Comparison of ENCODE assay signal across 23 cellular contexts in the genomic region with DNA sequence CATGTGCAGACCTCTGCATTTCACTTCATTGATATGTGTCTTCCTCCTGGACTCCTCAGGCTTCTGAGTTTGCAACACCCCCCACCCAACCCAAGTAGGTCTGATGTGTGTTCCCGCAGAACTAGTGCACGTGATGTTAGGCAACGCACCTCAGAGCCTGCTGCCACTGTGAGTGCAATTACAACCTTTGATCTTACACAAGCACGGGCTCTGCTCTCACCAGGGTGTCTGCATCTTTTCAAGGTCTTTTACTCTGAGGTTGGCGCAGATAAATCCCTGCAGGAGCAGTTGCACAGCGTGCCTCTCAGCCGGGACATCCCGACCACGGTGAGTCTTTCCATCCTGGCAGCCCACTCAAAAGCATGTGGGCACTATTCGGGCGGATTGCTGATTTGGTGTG.
"Had no signal": no experiment of that assay in that cellular context is flagged by ENCODE, and none has a peak within 500 bp of the region (broad histone marks: within the 10 kb centered on the region; RNA-seq: fewer than 3 reads in every experiment).

No MANE protein-coding gene starts in this region.

- H2AFZ ChIP-seq: neural progenitor cell had no signal

- H3K36me3 ChIP-seq: gastrocnemius medialis, neural progenitor cell, tibial nerve had no signal

- H3K9me3 Mint-ChIP-seq: activated CD4-positive, alpha-beta memory T cell treated with anti-CD3 and anti-CD28 coated beads, Interleukin-2, amount 10 ng/mL, durations not matched to agents 7 days and 5 days; activated CD4-positive, alpha-beta T cell treated with anti-CD3 and anti-CD28 coated beads, Interleukin-2, amount 10 ng/mL, durations not matched to agents 7 days and 5 days; activated naive CD8-positive, alpha-beta T cell treated with anti-CD3 and anti-CD28 coated beads, Interleukin-2, amount 50 U/mL, for 24 hours; activated T-cell treated with anti-CD3 and anti-CD28 coated beads, Interleukin-2, amount 50 U/mL, for 24 hours; central memory CD8-positive, alpha-beta T cell; neural progenitor cell had no signal

- H3K4me1 Mint-ChIP-seq: activated CD4-positive, alpha-beta memory T cell treated with anti-CD3 and anti-CD28 coated beads, Interleukin-2, amount 10 ng/mL, durations not matched to agents 7 days and 5 days; activated CD4-positive, alpha-beta T cell treated with anti-CD3 and anti-CD28 coated beads, Interleukin-2, amount 10 ng/mL, durations not matched to agents 7 days and 5 days; activated naive CD4-positive, alpha-beta T cell treated with anti-CD3 and anti-CD28 coated beads, Interleukin-2, amount 50 U/mL, for 24 hours; activated naive CD8-positive, alpha-beta T cell treated with anti-CD3 and anti-CD28 coated beads, Interleukin-2, amount 50 U/mL, for 24 hours; central memory CD8-positive, alpha-beta T cell; T-helper 17 cell had no signal

- H3K4me3 ChIP-seq: gastrocnemius medialis, neural progenitor cell, tibial nerve had no signal

- H3K27me3 ChIP-seq: gastrocnemius medialis, neural progenitor cell, tibial nerve had no signal

- DNase-seq: activated CD4-positive, alpha-beta memory T cell treated with anti-CD3 and anti-CD28 coated beads, Interleukin-2, amount 10 ng/mL, durations not matched to agents 7 days and 5 days; activated CD4-positive, alpha-beta T cell treated with anti-CD3 and anti-CD28 coated beads for 1 hour; activated CD4-positive, alpha-beta T cell treated with anti-CD3 and anti-CD28 coated beads, Interleukin-2, amount 10 ng/mL, durations not matched to agents 7 days and 5 days; activated CD8-positive, alpha-beta memory T cell treated with anti-CD3 and anti-CD28 coated beads, Interleukin-2, amount 50 U/mL, for 48 hours; activated gamma-delta T cell; activated naive CD8-positive, alpha-beta T cell treated with anti-CD3 and anti-CD28 coated beads, Interleukin-2, amount 50 U/mL, for 24 hours; activated T-cell treated with anti-CD3 and anti-CD28 coated beads, Interleukin-2, amount 50 U/mL, for 24 hours; effector CD8-positive, alpha-beta T cell; gastrocnemius medialis; glutamatergic neuron; left cardiac atrium; midbrain; occipital lobe; right cardiac atrium; stimulated activated CD4-positive, alpha-beta T cell treated with anti-CD3 and anti-CD28 coated beads, Interleukin-2, amount 100 ng/mL, for 48 hours; stimulated activated naive CD4-positive, alpha-beta T cell treated with Interleukin-2 at 50 U/mL for 16 hours; T-helper 17 cell; T1000 had no signal

- H3K9ac ChIP-seq: neural progenitor cell had no signal

- H3K4me3 Mint-ChIP-seq: activated CD4-positive, alpha-beta memory T cell treated with anti-CD3 and anti-CD28 coated beads, Interleukin-2, amount 10 ng/mL, durations not matched to agents 7 days and 5 days; activated CD4-positive, alpha-beta T cell treated with anti-CD3 and anti-CD28 coated beads, Interleukin-2, amount 10 ng/mL, durations not matched to agents 7 days and 5 days; activated naive CD4-positive, alpha-beta T cell treated with anti-CD3 and anti-CD28 coated beads, Interleukin-2, amount 50 U/mL, for 24 hours; activated naive CD8-positive, alpha-beta T cell treated with anti-CD3 and anti-CD28 coated beads, Interleukin-2, amount 50 U/mL, for 24 hours; activated T-cell treated with anti-CD3 and anti-CD28 coated beads, Interleukin-2, amount 50 U/mL, for 24 hours; central memory CD8-positive, alpha-beta T cell; neural progenitor cell; T-helper 17 cell had no signal

- H3K27ac ChIP-seq: gastrocnemius medialis, neural progenitor cell, tibial nerve had no signal

- H3K9me3 ChIP-seq: gastrocnemius medialis, tibial nerve had no signal

- ATAC-seq: activated naive CD8-positive, alpha-beta T cell treated with anti-CD3 and anti-CD28 coated beads, Interleukin-2, amount 50 U/mL, for 24 hours; gastrocnemius medialis; left cardiac atrium; right cardiac atrium; T-helper 17 cell had no signal

- H3K4me1 ChIP-seq: gastrocnemius medialis, neural progenitor cell, tibial nerve had no signal

- H3K27ac Mint-ChIP-seq: activated CD4-positive, alpha-beta memory T cell treated with anti-CD3 and anti-CD28 coated beads, Interleukin-2, amount 10 ng/mL, durations not matched to agents 7 days and 5 days; activated CD4-positive, alpha-beta T cell treated with anti-CD3 and anti-CD28 coated beads, Interleukin-2, amount 10 ng/mL, durations not matched to agents 7 days and 5 days; activated naive CD4-positive, alpha-beta T cell treated with anti-CD3 and anti-CD28 coated beads, Interleukin-2, amount 50 U/mL, for 24 hours; activated naive CD8-positive, alpha-beta T cell treated with anti-CD3 and anti-CD28 coated beads, Interleukin-2, amount 50 U/mL, for 24 hours; activated T-cell treated with anti-CD3 and anti-CD28 coated beads, Interleukin-2, amount 50 U/mL, for 24 hours; naive thymus-derived CD8-positive, alpha-beta T cell; T-helper 17 cell had no signal

- H3K4me2 ChIP-seq: neural progenitor cell had no signal

- H3K36me3 Mint-ChIP-seq: activated naive CD4-positive, alpha-beta T cell treated with anti-CD3 and anti-CD28 coated beads, Interleukin-2, amount 50 U/mL, for 24 hours; naive thymus-derived CD8-positive, alpha-beta T cell; neural progenitor cell had no signal
